Comparison of ENCODE assay signal across 15 cellular contexts in the genomic region with DNA sequence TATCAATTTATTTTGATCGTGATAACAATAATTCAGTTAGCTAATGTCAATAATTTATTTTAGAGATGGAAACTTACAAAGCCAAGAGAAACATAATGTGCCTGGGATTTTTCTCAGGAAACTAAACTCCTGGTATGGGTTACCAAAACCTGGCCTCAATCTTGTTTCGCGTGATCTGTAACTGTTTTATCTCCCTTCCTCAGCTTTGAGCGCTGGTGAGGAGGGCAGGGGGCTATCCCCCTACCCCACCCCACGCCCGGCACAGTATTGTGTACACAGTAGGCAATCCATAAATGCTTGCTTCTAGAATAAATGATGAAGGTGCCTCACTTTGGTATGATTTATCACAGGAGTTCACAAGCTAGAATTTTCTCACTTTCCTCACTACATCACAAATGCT. TPM values are rescaled to one million over a fixed set of nuclear protein-coding genes. Genes with fewer than 3 reads are reported as not detected.
DNase-seq lines count a peak whose midpoint lies in the region; TF ChIP-seq lines count a peak whose summit lies in the region.
"Had no signal": no experiment of that assay in that cellular context is flagged by ENCODE, and none has a peak within 500 bp of the region (broad histone marks: within the 10 kb centered on the region; RNA-seq: fewer than 3 reads in every experiment).

No MANE protein-coding gene starts in this region.

- no peaks in the 10 kb centered on the region for H3K36me3 ChIP-seq in left ventricle myocardium inferior
- H3K36me3 ChIP-seq in right atrium auricular region: no peaks in the 10 kb centered on the region
- no peaks in the 10 kb centered on the region for H3K36me3 ChIP-seq in esophagus muscularis mucosa
- H3K36me3 ChIP-seq: BE2C had no signal

- H3K36me3 Mint-ChIP-seq in activated CD4-positive, alpha-beta T cell treated with anti-CD3 and anti-CD28 coated beads, Interleukin-2, amount 10 ng/mL, durations not matched to agents 24 days and 14 days (ENCODE audit: low read depth): peaks cover 9% of the 10 kb centered on the region

- H3K9me3 ChIP-seq in left ventricle myocardium inferior (replicated peaks): no peaks in the 10 kb centered on the region
- H3K9me3 ChIP-seq in right atrium auricular region: no peaks in the 10 kb centered on the region
- H3K9me3 ChIP-seq in esophagus muscularis mucosa: no peaks in the 10 kb centered on the region
- H3K9me3 ChIP-seq: BE2C had no signal

- WGBS in esophagus muscularis mucosa: 80% methylated on average over 6 of the region's 6 CpGs

- intact Hi-C loops in left ventricle myocardium inferior (cut with micrococcal nuclease): no loop called here
- intact Hi-C loops in esophagus muscularis mucosa (cut with DNase I): no loop called here
- intact Hi-C loops in activated CD4-positive, alpha-beta T cell treated with anti-CD3 and anti-CD28 coated beads, Interleukin-2, amount 10 ng/mL, durations not matched to agents 24 days and 14 days (cut with micrococcal nuclease): loop anchor here (5.0 kb wide), 1 partner anchor 42 kb away; no protein-coding TSS in a partner anchor

- TF ChIP-seq CTCF in left ventricle myocardium inferior (IDR thresholded peaks at IDR 0.05; ENCODE audit: borderline replicate concordance): no peak
- no peak for TF ChIP-seq CTCF in right atrium auricular region (IDR thresholded peaks at IDR 0.05)
- no peak for TF ChIP-seq CTCF in VCaP (conservative IDR thresholded peaks at IDR 0.05)
- TF ChIP-seq CTCF in esophagus muscularis mucosa (IDR thresholded peaks at IDR 0.05): no peak

- DNase-seq in left ventricle myocardium inferior (no peak), right atrium auricular region (ENCODE audit: low spot score) (no peak), esophagus muscularis mucosa (ENCODE audit: extremely low spot score) (no peak), NCI-H1694 (lab: John Stamatoyannopoulos, UW) (no peak), KBM-7 (no peak), COLO829 (ENCODE audit: low spot score) (no peak)
- DNase-seq in activated CD4-positive, alpha-beta T cell treated with anti-CD3 and anti-CD28 coated beads, Interleukin-2, amount 10 ng/mL, durations not matched to agents 24 days and 14 days: no peak
- DNase-seq: BE2C; CD8-positive, alpha-beta T cell; DMS53; GM23248; H9 had no signal

- no peak overlapping the region for H3K4me3 Mint-ChIP-seq in activated CD4-positive, alpha-beta T cell treated with anti-CD3 and anti-CD28 coated beads, Interleukin-2, amount 10 ng/mL, durations not matched to agents 24 days and 14 days
- H3K4me3 Mint-ChIP-seq: CD8-positive, alpha-beta T cell; H9 had no signal

- H3K27ac ChIP-seq in left ventricle myocardium inferior (replicated peaks) (peak overlapping the region; percentile 42), right atrium auricular region (no peak overlapping the region), VCaP (peak overlapping the region; percentile 54), esophagus muscularis mucosa (replicated peaks in 1 of 4) (peak overlapping the region in 3 of 4 donors; percentile 3 to 12 (median 6))
- H3K27ac ChIP-seq: C4-2B, GM23248 had no signal

- no peak for TF ChIP-seq EP300 in esophagus muscularis mucosa (IDR thresholded peaks at IDR 0.05)

- no peak overlapping the region for H3K27ac Mint-ChIP-seq in activated CD4-positive, alpha-beta T cell treated with anti-CD3 and anti-CD28 coated beads, Interleukin-2, amount 10 ng/mL, durations not matched to agents 24 days and 14 days
- H3K27ac Mint-ChIP-seq: H9 had no signal

- no peaks in the 10 kb centered on the region for H3K27me3 Mint-ChIP-seq in activated CD4-positive, alpha-beta T cell treated with anti-CD3 and anti-CD28 coated beads, Interleukin-2, amount 10 ng/mL, durations not matched to agents 24 days and 14 days

- H3K4me3 ChIP-seq in left ventricle myocardium inferior (no peak overlapping the region), right atrium auricular region (no peak overlapping the region), esophagus muscularis mucosa (no peak overlapping the region)
- H3K4me3 ChIP-seq: GM12878, GM23248 had no signal

- no peak for TF ChIP-seq POLR2A in esophagus muscularis mucosa (IDR thresholded peaks at IDR 0.05; ENCODE audit: low read depth)

- no peaks in the 10 kb centered on the region for H3K27me3 ChIP-seq in left ventricle myocardium inferior (ENCODE audit: low read depth)
- no peaks in the 10 kb centered on the region for H3K27me3 ChIP-seq in right atrium auricular region
- H3K27me3 ChIP-seq in esophagus muscularis mucosa: no peaks in the 10 kb centered on the region

- in situ Hi-C loops in KBM-7 (cut with MboI; ENCODE audit: low pct_unique_long_range_greater_than_20kb, low sequenced_read_pairs): no loop called here

- H3K9me3 Mint-ChIP-seq in activated CD4-positive, alpha-beta T cell treated with anti-CD3 and anti-CD28 coated beads, Interleukin-2, amount 10 ng/mL, durations not matched to agents 24 days and 14 days: peaks cover 3% of the 10 kb centered on the region
- H3K9me3 Mint-ChIP-seq: CD8-positive, alpha-beta T cell; H9 had no signal

- H3K4me1 Mint-ChIP-seq in activated CD4-positive, alpha-beta T cell treated with anti-CD3 and anti-CD28 coated beads, Interleukin-2, amount 10 ng/mL, durations not matched to agents 24 days and 14 days: peaks cover 49% of the 10 kb centered on the region

- H3K4me1 ChIP-seq in left ventricle myocardium inferior: peaks cover 30% of the 10 kb centered on the region
- peaks cover 0 to 6% of the 10 kb centered on the region in 2 donors for H3K4me1 ChIP-seq in right atrium auricular region
- peaks cover 6 to 83% (median 65%) of the 10 kb centered on the region in 4 donors for H3K4me1 ChIP-seq in esophagus muscularis mucosa
- H3K4me1 ChIP-seq: BE2C had no signal

RNA-seq across cellular contexts. Expression of a gene that starts 7.7 kb away (rescaled TPM):
- total RNA-seq in left ventricle myocardium inferior: 36.8 TPM
- 10 to 100 TPM; 79.6 to 80.5 TPM for total RNA-seq in right atrium auricular region
- 100 to 1,000 TPM; 127 to 191 (median 154) TPM for total RNA-seq in esophagus muscularis mucosa
- total RNA-seq in activated CD4-positive, alpha-beta T cell treated with anti-CD3 and anti-CD28 coated beads, Interleukin-2, amount 10 ng/mL, durations not matched to agents 24 days and 14 days: 42.2 and 43.5 TPM in 2 replicates

Comparison
In these comparisons a context has a peak if more than half of its experiments do, and no peak if none do; other contexts are left out.
1. H3K27ac ChIP-seq: peak in left ventricle myocardium inferior (single experiment), VCaP (single experiment) and esophagus muscularis mucosa (3 of 4); none in right atrium auricular region (0 of 2).